In genomic region chr1:44677201-44677520, GRCh38 we compare ENCODE assay signal across 1 cellular context.
TF ChIP-seq lines count a peak whose summit lies in the region.

No MANE protein-coding gene starts in this region.

TF ChIP-seq in K562, 482 proteins besides CTCF, POLR2A, EP300 and RAD21 (continued from another document and continues in another):
- TF ChIP-seq ARID4B (CRISPR knock-in tag; IDR thresholded peaks at IDR 0.05): no peak
- TF ChIP-seq CEBPG (CRISPR knock-in tag; IDR thresholded peaks at IDR 0.05): peak; percentile 91
- peak; percentile 92 to 96 for TF ChIP-seq CEBPG (tag; conservative IDR thresholded peaks at IDR 0.05 in 1 of 2, IDR thresholded peaks at IDR 0.05 in 1 of 2)
- TF ChIP-seq TCF7L2 (IDR thresholded peaks at IDR 0.05; ENCODE audit: low read depth, low read length): no peak
- peak in 1 of 2 experiments; percentile 49; a peak in 1 of 4 replicates for TF ChIP-seq FOXK2 (conservative IDR thresholded peaks at IDR 0.05 in 1 of 2, IDR thresholded peaks at IDR 0.05 in 1 of 2; ENCODE audit: low read depth in 2 of 2)
- TF ChIP-seq PBX2 (CRISPR knock-in tag; IDR thresholded peaks at IDR 0.05; ENCODE audit: low read depth): no peak
- peak; percentile 54; the same call in 1 of the 2 replicates for TF ChIP-seq PBX2 (tag; conservative IDR thresholded peaks at IDR 0.05; ENCODE audit: low read depth)
- no peak for TF ChIP-seq CBX8 (IDR thresholded peaks at IDR 0.05; ENCODE audit: borderline replicate concordance, extremely low read depth, low read depth, low read length, poor library complexity, severe bottlenecking)
- no peak for TF ChIP-seq ELK3 (CRISPR knock-in tag; IDR thresholded peaks at IDR 0.05)
- TF ChIP-seq FOXP4 (CRISPR knock-in tag; IDR thresholded peaks at IDR 0.05; ENCODE audit: borderline replicate concordance): no peak
- no peak for TF ChIP-seq NFIC (IDR thresholded peaks at IDR 0.05)
- peak; percentile 25; the same call in 1 of the 2 replicates for TF ChIP-seq CBFA2T3 (IDR thresholded peaks at IDR 0.05)
- TF ChIP-seq TAL1 (IDR thresholded peaks at IDR 0.05): 0 out of 2 replicates have a peak, but pooled peaks have one; percentile 9
- no peak for TF ChIP-seq POLR2H (tag; IDR thresholded peaks at IDR 0.05; ENCODE audit: low read depth)
- no peak for TF ChIP-seq SAFB (IDR thresholded peaks at IDR 0.05; ENCODE audit: borderline replicate concordance, low read depth, low read length)
- no peak for TF ChIP-seq JUN (IDR thresholded peaks at IDR 0.05; ENCODE audit: borderline replicate concordance, low read depth, low read length)
- TF ChIP-seq JUN (CRISPR knock-in tag; IDR thresholded peaks at IDR 0.05; ENCODE audit: borderline replicate concordance): no peak
- no peak for TF ChIP-seq CLOCK (CRISPR knock-in tag; IDR thresholded peaks at IDR 0.05; ENCODE audit: borderline replicate concordance)
- TF ChIP-seq SP1 (CRISPR knock-in tag; IDR thresholded peaks at IDR 0.05): no peak
- TF ChIP-seq ZNF407 (IDR thresholded peaks at IDR 0.05; ENCODE audit: low read depth): no peak
- TF ChIP-seq RCOR1 (IDR thresholded peaks at IDR 0.05; ENCODE audit: borderline replicate concordance in 1 of 2, low read depth in 2 of 2, low read length in 2 of 2): peak in 1 of 2 experiments; percentile 84; a peak in 2 of 4 replicates
- TF ChIP-seq ZNF124 (CRISPR knock-in tag; IDR thresholded peaks at IDR 0.05): no peak
- TF ChIP-seq TAF7 (tag; IDR thresholded peaks at IDR 0.05): no peak
- TF ChIP-seq POLR2G (IDR thresholded peaks at IDR 0.05; ENCODE audit: low read depth, low read length): no peak
- peak; percentile 30 for TF ChIP-seq MEIS2 (IDR thresholded peaks at IDR 0.05; ENCODE audit: partially characterized antibody)
- no peak for TF ChIP-seq NR0B1 (IDR thresholded peaks at IDR 0.05; ENCODE audit: partially characterized antibody)
- TF ChIP-seq FOXP1 (CRISPR knock-in tag; IDR thresholded peaks at IDR 0.05): no peak
- 0 out of 2 replicates have a peak, but pooled peaks have one; percentile 37 for TF ChIP-seq SOX6 (IDR thresholded peaks at IDR 0.05)
- TF ChIP-seq TBL1XR1 (IDR thresholded peaks at IDR 0.05; ENCODE audit: low read length in 2 of 2): no peak
- TF ChIP-seq MXI1 (IDR thresholded peaks at IDR 0.05; ENCODE audit: low read depth, low read length): no peak
- no peak for TF ChIP-seq NR3C1 (CRISPR knock-in tag; IDR thresholded peaks at IDR 0.05)
- peak; percentile 17; the same call in 1 of the 2 replicates for TF ChIP-seq SMARCA4 (IDR thresholded peaks at IDR 0.05)
- TF ChIP-seq ESRRB (CRISPR knock-in tag; IDR thresholded peaks at IDR 0.05; ENCODE audit: borderline replicate concordance): no peak
